In the genomic region with DNA sequence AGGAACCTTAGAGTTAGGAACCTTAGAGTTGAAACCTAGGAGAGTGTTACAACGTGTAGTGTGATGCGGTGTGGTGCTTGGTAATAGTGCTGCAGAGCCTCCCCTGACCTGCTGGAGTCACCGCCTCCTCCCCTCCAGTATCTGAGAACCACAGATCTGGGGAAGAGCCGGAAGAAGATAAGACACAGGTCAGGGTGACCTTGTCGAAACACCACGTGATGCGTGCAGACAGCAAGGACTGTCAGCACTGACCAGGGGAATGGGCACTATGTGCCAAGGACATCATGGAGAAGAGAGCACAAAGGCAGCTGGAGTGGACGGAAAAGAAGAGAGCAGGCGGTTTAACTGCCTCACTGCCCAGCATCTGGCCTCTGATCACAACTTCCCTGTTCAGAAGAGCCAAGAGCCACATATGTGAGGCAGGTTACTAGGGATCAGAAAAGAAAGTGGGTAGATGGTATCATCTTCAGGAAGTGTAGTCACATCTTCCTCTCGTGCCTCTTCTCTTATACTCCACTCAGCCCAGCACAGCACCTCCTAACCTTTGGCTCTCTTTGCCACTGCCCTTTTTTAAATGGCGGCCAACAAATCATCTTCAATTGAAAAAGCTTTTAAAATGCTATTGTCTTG, we compare ENCODE assay signal across 1 cellular context.
TF ChIP-seq lines count a peak whose summit lies in the region.

No MANE protein-coding gene starts in this region.

TF ChIP-seq in K562, 482 proteins besides CTCF, POLR2A, EP300 and RAD21 (continued from another document and continues in another):
- TF ChIP-seq, protein P1, sequence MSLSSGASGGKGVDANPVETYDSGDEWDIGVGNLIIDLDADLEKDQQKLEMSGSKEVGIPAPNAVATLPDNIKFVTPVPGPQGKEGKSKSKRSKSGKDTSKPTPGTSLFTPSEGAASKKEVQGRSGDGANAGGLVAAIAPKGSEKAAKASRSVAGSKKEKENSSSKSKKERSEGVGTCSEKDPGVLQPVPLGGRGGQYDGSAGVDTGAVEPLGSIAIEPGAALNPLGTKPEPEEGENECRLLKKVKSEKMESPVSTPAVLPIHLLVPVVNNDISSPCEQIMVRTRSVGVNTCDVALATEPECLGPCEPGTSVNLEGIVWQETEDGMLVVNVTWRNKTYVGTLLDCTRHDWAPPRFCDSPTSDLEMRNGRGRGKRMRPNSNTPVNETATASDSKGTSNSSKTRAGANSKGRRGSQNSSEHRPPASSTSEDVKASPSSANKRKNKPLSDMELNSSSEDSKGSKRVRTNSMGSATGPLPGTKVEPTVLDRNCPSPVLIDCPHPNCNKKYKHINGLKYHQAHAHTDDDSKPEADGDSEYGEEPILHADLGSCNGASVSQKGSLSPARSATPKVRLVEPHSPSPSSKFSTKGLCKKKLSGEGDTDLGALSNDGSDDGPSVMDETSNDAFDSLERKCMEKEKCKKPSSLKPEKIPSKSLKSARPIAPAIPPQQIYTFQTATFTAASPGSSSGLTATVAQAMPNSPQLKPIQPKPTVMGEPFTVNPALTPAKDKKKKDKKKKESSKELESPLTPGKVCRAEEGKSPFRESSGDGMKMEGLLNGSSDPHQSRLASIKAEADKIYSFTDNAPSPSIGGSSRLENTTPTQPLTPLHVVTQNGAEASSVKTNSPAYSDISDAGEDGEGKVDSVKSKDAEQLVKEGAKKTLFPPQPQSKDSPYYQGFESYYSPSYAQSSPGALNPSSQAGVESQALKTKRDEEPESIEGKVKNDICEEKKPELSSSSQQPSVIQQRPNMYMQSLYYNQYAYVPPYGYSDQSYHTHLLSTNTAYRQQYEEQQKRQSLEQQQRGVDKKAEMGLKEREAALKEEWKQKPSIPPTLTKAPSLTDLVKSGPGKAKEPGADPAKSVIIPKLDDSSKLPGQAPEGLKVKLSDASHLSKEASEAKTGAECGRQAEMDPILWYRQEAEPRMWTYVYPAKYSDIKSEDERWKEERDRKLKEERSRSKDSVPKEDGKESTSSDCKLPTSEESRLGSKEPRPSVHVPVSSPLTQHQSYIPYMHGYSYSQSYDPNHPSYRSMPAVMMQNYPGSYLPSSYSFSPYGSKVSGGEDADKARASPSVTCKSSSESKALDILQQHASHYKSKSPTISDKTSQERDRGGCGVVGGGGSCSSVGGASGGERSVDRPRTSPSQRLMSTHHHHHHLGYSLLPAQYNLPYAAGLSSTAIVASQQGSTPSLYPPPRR (CRISPR knock-in tag; IDR thresholded peaks at IDR 0.05; ENCODE audit: borderline replicate concordance) = no peak
- TF ChIP-seq SIX5 (IDR thresholded peaks at IDR 0.05; ENCODE audit: borderline replicate concordance in 1 of 2, insufficient read depth in 1 of 2, low read depth in 1 of 2, low read length in 2 of 2) = no peak
- peak; percentile 81 for TF ChIP-seq OTX1 (CRISPR knock-in tag; IDR thresholded peaks at IDR 0.05)
- TF ChIP-seq NCOA1 (IDR thresholded peaks at IDR 0.05; ENCODE audit: low read depth) = peak; percentile 26; the same call in 1 of the 2 replicates
- TF ChIP-seq ZC3H4 (CRISPR knock-in tag; IDR thresholded peaks at IDR 0.05; ENCODE audit: borderline replicate concordance) = no peak
- TF ChIP-seq, protein P2, sequence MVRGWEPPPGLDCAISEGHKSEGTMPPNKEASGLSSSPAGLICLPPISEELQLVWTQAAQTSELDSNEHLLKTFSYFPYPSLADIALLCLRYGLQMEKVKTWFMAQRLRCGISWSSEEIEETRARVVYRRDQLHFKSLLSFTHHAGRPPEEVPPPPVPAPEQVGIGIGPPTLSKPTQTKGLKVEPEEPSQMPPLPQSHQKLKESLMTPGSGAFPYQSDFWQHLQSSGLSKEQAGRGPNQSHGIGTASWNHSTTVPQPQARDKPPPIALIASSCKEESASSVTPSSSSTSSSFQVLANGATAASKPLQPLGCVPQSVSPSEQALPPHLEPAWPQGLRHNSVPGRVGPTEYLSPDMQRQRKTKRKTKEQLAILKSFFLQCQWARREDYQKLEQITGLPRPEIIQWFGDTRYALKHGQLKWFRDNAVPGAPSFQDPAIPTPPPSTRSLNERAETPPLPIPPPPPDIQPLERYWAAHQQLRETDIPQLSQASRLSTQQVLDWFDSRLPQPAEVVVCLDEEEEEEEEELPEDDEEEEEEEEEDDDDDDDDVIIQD (CRISPR knock-in tag; IDR thresholded peaks at IDR 0.05) = no peak
- TF ChIP-seq, protein P3, sequence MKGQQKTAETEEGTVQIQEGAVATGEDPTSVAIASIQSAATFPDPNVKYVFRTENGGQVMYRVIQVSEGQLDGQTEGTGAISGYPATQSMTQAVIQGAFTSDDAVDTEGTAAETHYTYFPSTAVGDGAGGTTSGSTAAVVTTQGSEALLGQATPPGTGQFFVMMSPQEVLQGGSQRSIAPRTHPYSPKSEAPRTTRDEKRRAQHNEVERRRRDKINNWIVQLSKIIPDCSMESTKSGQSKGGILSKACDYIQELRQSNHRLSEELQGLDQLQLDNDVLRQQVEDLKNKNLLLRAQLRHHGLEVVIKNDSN (CRISPR knock-in tag; IDR thresholded peaks at IDR 0.05) = peak; percentile 86
- no peak; the same call in 1 of the 2 replicates for TF ChIP-seq NCOR1 (IDR thresholded peaks at IDR 0.05)
- TF ChIP-seq ETV5 (CRISPR knock-in tag; IDR thresholded peaks at IDR 0.05; ENCODE audit: low read depth) = peak; percentile 66
- no peak for TF ChIP-seq BRD9 (IDR thresholded peaks at IDR 0.05; ENCODE audit: low read depth, partially characterized antibody)
- 0 out of 4 replicates have a peak, but pooled peaks of 1 of the 2 experiments have one; percentile 15 for TF ChIP-seq TRIM24 (IDR thresholded peaks at IDR 0.05)
- TF ChIP-seq CBFB (CRISPR knock-in tag; IDR thresholded peaks at IDR 0.05) = no peak
- TF ChIP-seq, protein P4, sequence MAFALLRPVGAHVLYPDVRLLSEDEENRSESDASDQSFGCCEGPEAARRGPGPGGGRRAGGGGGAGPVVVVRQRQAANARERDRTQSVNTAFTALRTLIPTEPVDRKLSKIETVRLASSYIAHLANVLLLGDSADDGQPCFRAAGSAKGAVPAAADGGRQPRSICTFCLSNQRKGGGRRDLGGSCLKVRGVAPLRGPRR (CRISPR knock-in tag; IDR thresholded peaks at IDR 0.05) = peak; percentile 73; the same call in 1 of the 2 replicates
- TF ChIP-seq SAP30 (IDR thresholded peaks at IDR 0.05; ENCODE audit: borderline replicate concordance, insufficient read depth, low read depth, low read length, poor library complexity, severe bottlenecking) = no peak
- no peak for TF ChIP-seq KHSRP (IDR thresholded peaks at IDR 0.05)
- peak; percentile 47 for TF ChIP-seq EP400 (IDR thresholded peaks at IDR 0.05)
- TF ChIP-seq HMG20A (CRISPR knock-in tag; conservative IDR thresholded peaks at IDR 0.05) = no peak
- no peak for TF ChIP-seq ZBTB7A (IDR thresholded peaks at IDR 0.05; ENCODE audit: borderline replicate concordance, control insufficient read depth, low read depth, low read length)
- TF ChIP-seq GATAD2A (IDR thresholded peaks at IDR 0.05) = no peak
- TF ChIP-seq ZNF12 (CRISPR knock-in tag; IDR thresholded peaks at IDR 0.05) = no peak
- TF ChIP-seq TBL1XR1 (IDR thresholded peaks at IDR 0.05; ENCODE audit: low read length in 2 of 2) = no peak
- TF ChIP-seq, protein P5, sequence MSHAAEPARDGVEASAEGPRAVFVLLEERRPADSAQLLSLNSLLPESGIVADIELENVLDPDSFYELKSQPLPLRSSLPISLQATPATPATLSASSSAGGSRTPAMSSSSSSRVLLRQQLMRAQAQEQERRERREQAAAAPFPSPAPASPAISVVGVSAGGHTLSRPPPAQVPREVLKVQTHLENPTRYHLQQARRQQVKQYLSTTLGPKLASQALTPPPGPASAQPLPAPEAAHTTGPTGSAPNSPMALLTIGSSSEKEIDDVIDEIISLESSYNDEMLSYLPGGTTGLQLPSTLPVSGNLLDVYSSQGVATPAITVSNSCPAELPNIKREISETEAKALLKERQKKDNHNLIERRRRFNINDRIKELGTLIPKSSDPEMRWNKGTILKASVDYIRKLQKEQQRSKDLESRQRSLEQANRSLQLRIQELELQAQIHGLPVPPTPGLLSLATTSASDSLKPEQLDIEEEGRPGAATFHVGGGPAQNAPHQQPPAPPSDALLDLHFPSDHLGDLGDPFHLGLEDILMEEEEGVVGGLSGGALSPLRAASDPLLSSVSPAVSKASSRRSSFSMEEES (CRISPR knock-in tag; IDR thresholded peaks at IDR 0.05) = peak; percentile 94
- 0 out of 2 replicates have a peak, but pooled peaks have one; percentile 54 for TF ChIP-seq SMAD3 (CRISPR knock-in tag; conservative IDR thresholded peaks at IDR 0.05)
- peak; percentile 51; the same call in 1 of the 2 replicates for TF ChIP-seq BHLHE40 (IDR thresholded peaks at IDR 0.05; ENCODE audit: low read length)
- peak in 1 of 2 experiments; percentile 42; a peak in 1 of 4 replicates for TF ChIP-seq TEAD1 (CRISPR knock-in tag; IDR thresholded peaks at IDR 0.05)
- 0 out of 2 replicates have a peak, but pooled peaks have one; percentile 52 for TF ChIP-seq ZFPM2 (CRISPR knock-in tag; IDR thresholded peaks at IDR 0.05)
- TF ChIP-seq, protein P6, sequence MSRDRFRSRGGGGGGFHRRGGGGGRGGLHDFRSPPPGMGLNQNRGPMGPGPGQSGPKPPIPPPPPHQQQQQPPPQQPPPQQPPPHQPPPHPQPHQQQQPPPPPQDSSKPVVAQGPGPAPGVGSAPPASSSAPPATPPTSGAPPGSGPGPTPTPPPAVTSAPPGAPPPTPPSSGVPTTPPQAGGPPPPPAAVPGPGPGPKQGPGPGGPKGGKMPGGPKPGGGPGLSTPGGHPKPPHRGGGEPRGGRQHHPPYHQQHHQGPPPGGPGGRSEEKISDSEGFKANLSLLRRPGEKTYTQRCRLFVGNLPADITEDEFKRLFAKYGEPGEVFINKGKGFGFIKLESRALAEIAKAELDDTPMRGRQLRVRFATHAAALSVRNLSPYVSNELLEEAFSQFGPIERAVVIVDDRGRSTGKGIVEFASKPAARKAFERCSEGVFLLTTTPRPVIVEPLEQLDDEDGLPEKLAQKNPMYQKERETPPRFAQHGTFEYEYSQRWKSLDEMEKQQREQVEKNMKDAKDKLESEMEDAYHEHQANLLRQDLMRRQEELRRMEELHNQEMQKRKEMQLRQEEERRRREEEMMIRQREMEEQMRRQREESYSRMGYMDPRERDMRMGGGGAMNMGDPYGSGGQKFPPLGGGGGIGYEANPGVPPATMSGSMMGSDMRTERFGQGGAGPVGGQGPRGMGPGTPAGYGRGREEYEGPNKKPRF (IDR thresholded peaks at IDR 0.05; ENCODE audit: low read depth, low read length) = no peak
- no peak for TF ChIP-seq THRAP3 (IDR thresholded peaks at IDR 0.05; ENCODE audit: borderline replicate concordance)
- TF ChIP-seq, protein P7, sequence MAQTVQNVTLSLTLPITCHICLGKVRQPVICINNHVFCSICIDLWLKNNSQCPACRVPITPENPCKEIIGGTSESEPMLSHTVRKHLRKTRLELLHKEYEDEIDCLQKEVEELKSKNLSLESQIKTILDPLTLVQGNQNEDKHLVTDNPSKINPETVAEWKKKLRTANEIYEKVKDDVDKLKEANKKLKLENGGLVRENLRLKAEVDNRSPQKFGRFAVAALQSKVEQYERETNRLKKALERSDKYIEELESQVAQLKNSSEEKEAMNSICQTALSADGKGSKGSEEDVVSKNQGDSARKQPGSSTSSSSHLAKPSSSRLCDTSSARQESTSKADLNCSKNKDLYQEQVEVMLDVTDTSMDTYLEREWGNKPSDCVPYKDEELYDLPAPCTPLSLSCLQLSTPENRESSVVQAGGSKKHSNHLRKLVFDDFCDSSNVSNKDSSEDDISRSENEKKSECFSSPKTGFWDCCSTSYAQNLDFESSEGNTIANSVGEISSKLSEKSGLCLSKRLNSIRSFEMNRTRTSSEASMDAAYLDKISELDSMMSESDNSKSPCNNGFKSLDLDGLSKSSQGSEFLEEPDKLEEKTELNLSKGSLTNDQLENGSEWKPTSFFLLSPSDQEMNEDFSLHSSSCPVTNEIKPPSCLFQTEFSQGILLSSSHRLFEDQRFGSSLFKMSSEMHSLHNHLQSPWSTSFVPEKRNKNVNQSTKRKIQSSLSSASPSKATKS (CRISPR knock-in tag; IDR thresholded peaks at IDR 0.05) = no peak
- no peak for TF ChIP-seq MTA2 (IDR thresholded peaks at IDR 0.05; ENCODE audit: low read depth)
- TF ChIP-seq POLR3G (IDR thresholded peaks at IDR 0.05; ENCODE audit: extremely low read depth, insufficient read length, insufficient replicate concordance) = no peak
- no peak for TF ChIP-seq TEAD2 (tag; IDR thresholded peaks at IDR 0.05)
- TF ChIP-seq HMG20B (CRISPR knock-in tag; IDR thresholded peaks at IDR 0.05) = no peak
- no peak for TF ChIP-seq TAF9B (IDR thresholded peaks at IDR 0.05; ENCODE audit: partially characterized antibody)
- peak; percentile 85 for TF ChIP-seq SMAD4 (CRISPR knock-in tag; conservative IDR thresholded peaks at IDR 0.05)
- TF ChIP-seq MEIS2 (IDR thresholded peaks at IDR 0.05; ENCODE audit: partially characterized antibody) = peak; percentile 17
- TF ChIP-seq, protein P8, sequence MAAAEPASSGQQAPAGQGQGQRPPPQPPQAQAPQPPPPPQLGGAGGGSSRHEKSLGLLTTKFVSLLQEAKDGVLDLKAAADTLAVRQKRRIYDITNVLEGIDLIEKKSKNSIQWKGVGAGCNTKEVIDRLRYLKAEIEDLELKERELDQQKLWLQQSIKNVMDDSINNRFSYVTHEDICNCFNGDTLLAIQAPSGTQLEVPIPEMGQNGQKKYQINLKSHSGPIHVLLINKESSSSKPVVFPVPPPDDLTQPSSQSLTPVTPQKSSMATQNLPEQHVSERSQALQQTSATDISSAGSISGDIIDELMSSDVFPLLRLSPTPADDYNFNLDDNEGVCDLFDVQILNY (CRISPR knock-in tag; IDR thresholded peaks at IDR 0.05) = no peak
- no peak for TF ChIP-seq XRCC3 (IDR thresholded peaks at IDR 0.05)
- no peak for TF ChIP-seq HNRNPL (IDR thresholded peaks at IDR 0.05; ENCODE audit: low read depth, low read length)
- peak; percentile 55; the same call in 1 of the 2 replicates for TF ChIP-seq TCF3 (CRISPR knock-in tag; IDR thresholded peaks at IDR 0.05)
- TF ChIP-seq ZNF217 (CRISPR knock-in tag; IDR thresholded peaks at IDR 0.05) = no peak
- TF ChIP-seq, protein P9, sequence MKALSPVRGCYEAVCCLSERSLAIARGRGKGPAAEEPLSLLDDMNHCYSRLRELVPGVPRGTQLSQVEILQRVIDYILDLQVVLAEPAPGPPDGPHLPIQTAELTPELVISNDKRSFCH (CRISPR knock-in tag; IDR thresholded peaks at IDR 0.05) = no peak
- TF ChIP-seq, protein P9 (tag; IDR thresholded peaks at IDR 0.05) = 0 out of 2 replicates have a peak, but pooled peaks have one; percentile 48
- TF ChIP-seq ZNF77 (CRISPR knock-in tag; IDR thresholded peaks at IDR 0.05) = no peak
- peak; percentile 34 to 61; a peak in 1 of 4 replicates for TF ChIP-seq MAZ (CRISPR knock-in tag; conservative IDR thresholded peaks at IDR 0.05 in 1 of 2, IDR thresholded peaks at IDR 0.05 in 1 of 2)
- TF ChIP-seq SMAD2 (IDR thresholded peaks at IDR 0.05; ENCODE audit: low read depth, low read length) = no peak
- peak; percentile 45; the same call in 1 of the 2 replicates for TF ChIP-seq SMARCA4 (IDR thresholded peaks at IDR 0.05)
- no peak for TF ChIP-seq SRSF1 (IDR thresholded peaks at IDR 0.05; ENCODE audit: low read depth, low read length)
- peak; percentile 57 for TF ChIP-seq JUND (IDR thresholded peaks at IDR 0.05; ENCODE audit: borderline replicate concordance, low read depth, low read length)
- peak; percentile 45; the same call in 1 of the 3 replicates for TF ChIP-seq JUND (tag; IDR thresholded peaks at IDR 0.05; ENCODE audit: borderline replicate concordance, low read depth, low read length)
- TF ChIP-seq MEF2D (tag; conservative IDR thresholded peaks at IDR 0.05; ENCODE audit: low read depth) = peak; percentile 64; the same call in 1 of the 2 replicates
- TF ChIP-seq HDAC8 (tag; IDR thresholded peaks at IDR 0.05) = peak; percentile 77; the same call in 1 of the 2 replicates
- TF ChIP-seq NR2C2 (CRISPR knock-in tag; IDR thresholded peaks at IDR 0.05) = no peak
- peak; percentile 74 for TF ChIP-seq NR2C2 (tag; IDR thresholded peaks at IDR 0.05)
- peak; percentile 53; the same call in 1 of the 2 replicates for TF ChIP-seq NR2C1 (IDR thresholded peaks at IDR 0.05)
- TF ChIP-seq NR2C1 (tag; IDR thresholded peaks at IDR 0.05) = peak; percentile 78
